Comparison of ENCODE assay signal across 8 cellular contexts in genomic region chr10:102064503-102064867, GRCh38. TPM values are rescaled to one million over a fixed set of nuclear protein-coding genes. Genes with fewer than 3 reads are reported as not detected.
DNase-seq lines count a peak whose midpoint lies in the region; ATAC-seq and TF ChIP-seq lines count a peak whose summit lies in the region.

No MANE protein-coding gene starts in this region.

- peaks cover 17% of the 10 kb centered on the region for H3F3A ChIP-seq in neural progenitor cell (ENCODE audit: low read depth)

- no peak overlapping the region for H3K27ac ChIP-seq in BLaER1
- peak overlapping the region; percentile 85 to 97 for H3K27ac ChIP-seq in coronary artery
- no peak overlapping the region for H3K27ac ChIP-seq in neural progenitor cell

- no peaks in the 10 kb centered on the region for H3K9me3 ChIP-seq in BLaER1
- no peaks in the 10 kb centered on the region for H3K9me3 ChIP-seq in neural progenitor cell (ENCODE audit: low read depth)

- TF ChIP-seq CTCF in LNCaP clone FGC (IDR thresholded peaks at IDR 0.05; ENCODE audit: control insufficient read depth, extremely low read depth, insufficient read depth): no peak
- TF ChIP-seq CTCF in coronary artery (IDR thresholded peaks at IDR 0.05): no peak
- TF ChIP-seq CTCF in neural progenitor cell (IDR thresholded peaks at IDR 0.05): no peak

- peaks cover 40% of the 10 kb centered on the region for H4K20me1 ChIP-seq in BLaER1
- peaks cover 19% of the 10 kb centered on the region for H4K20me1 ChIP-seq in neural progenitor cell (ENCODE audit: low read depth)

- no peak overlapping the region for H3K27ac Mint-ChIP-seq in neural progenitor cell

- H3K4me1 Mint-ChIP-seq in neural progenitor cell: peaks cover 6% of the 10 kb centered on the region

- no peak for ATAC-seq in HG02885 (IDR thresholded peaks at IDR 0.05; ENCODE audit: poor library complexity, unreplicated experiment)
- ATAC-seq in HG03039 (IDR thresholded peaks at IDR 0.05; ENCODE audit: unreplicated experiment): no peak

- peak overlapping the region; percentile 75 for H2AFZ ChIP-seq in neural progenitor cell (replicated peaks)

- DNase-seq in LNCaP clone FGC (ENCODE audit: low read depth) (no peak), coronary artery (ENCODE audit: low spot score) (no peak), neural progenitor cell (ENCODE audit: low spot score) (no peak), GDM1 (lab: John Stamatoyannopoulos, UW) (no peak), NCI-H1092 treated with DMSO at 0.1 percent for 48 hours (lab: John Stamatoyannopoulos, UW) (no peak)

- H3K4me2 ChIP-seq in BLaER1 (peak overlapping the region; percentile 99), neural progenitor cell (peak overlapping the region; percentile 97)

- H3K4me3 Mint-ChIP-seq in neural progenitor cell: peak overlapping the region; percentile 85

- H3K27me3 Mint-ChIP-seq in neural progenitor cell (ENCODE audit: insufficient read depth, low read depth): peaks cover 16% of the 10 kb centered on the region

- peaks cover 31% of the 10 kb centered on the region for H3K36me3 ChIP-seq in BLaER1
- no peaks in the 10 kb centered on the region for H3K36me3 ChIP-seq in neural progenitor cell

- no peaks in the 10 kb centered on the region for H3K9me3 Mint-ChIP-seq in neural progenitor cell

- peak overlapping the region; percentile 89 for H3K9ac ChIP-seq in BLaER1
- no peak overlapping the region for H3K9ac ChIP-seq in neural progenitor cell

- H3K36me3 Mint-ChIP-seq in neural progenitor cell: peaks cover 2% of the 10 kb centered on the region

- H3K27me3 ChIP-seq in BLaER1 (no peaks in the 10 kb centered on the region), neural progenitor cell (peaks cover 14% of the 10 kb centered on the region)

- peaks cover 13% of the 10 kb centered on the region for H3K79me2 ChIP-seq in neural progenitor cell (ENCODE audit: low read depth)

- H3K4me3 ChIP-seq in BLaER1 (peak overlapping the region; percentile 90), LNCaP clone FGC (ENCODE audit: low read depth, low read length) (peak overlapping the region; percentile 86), coronary artery (peak overlapping the region; percentile 97), neural progenitor cell (peak overlapping the region; percentile 77)

- H3K4me1 ChIP-seq in BLaER1 (peaks cover 30% of the 10 kb centered on the region), neural progenitor cell (peaks cover 8% of the 10 kb centered on the region)

RNA-seq across cellular contexts. Expression of gene HPS6, which starts 0.7 kb away (rescaled TPM):
- total RNA-seq in neural progenitor cell (ENCODE audit: low replicate concordance): 7.2 and 22.8 TPM in 2 replicates

RNA-seq across cellular contexts. Expression of gene ARMH3, which starts 8.5 kb away (rescaled TPM):
- total RNA-seq in neural progenitor cell (ENCODE audit: low replicate concordance): 11.8 and 14.5 TPM in 2 replicates

RNA-seq across cellular contexts. Expression of gene LDB1, which starts 55.7 kb away (rescaled TPM):
- 46.4 and 79.2 TPM in 2 replicates for total RNA-seq in neural progenitor cell (ENCODE audit: low replicate concordance)

Comparison
In these comparisons a context has a peak if more than half of its experiments do, and no peak if none do; other contexts are left out.
1. H3K27ac ChIP-seq: peak in coronary artery (2 of 2); none in BLaER1 (single experiment) and neural progenitor cell (single experiment).
2. Peak in every context shown above with its lines, with median percentiles within 50 percentile points of each other: H3K4me3 ChIP-seq.